In genomic region chr12:49961993-49962764, GRCh38 we compare ENCODE assay signal across 18 cellular contexts. TPM values are rescaled to one million over a fixed set of nuclear protein-coding genes. Genes with fewer than 3 reads are reported as not detected.
DNase-seq lines count a peak whose midpoint lies in the region; ATAC-seq and TF ChIP-seq lines count a peak whose summit lies in the region.
"Had no signal": no experiment of that assay in that cellular context is flagged by ENCODE, and none has a peak within 500 bp of the region (broad histone marks: within the 10 kb centered on the region; RNA-seq: fewer than 3 reads in every experiment).

No MANE protein-coding gene starts in this region.

- no peak for TF ChIP-seq POLR2A in esophagus squamous epithelium (IDR thresholded peaks at IDR 0.05)

- peak overlapping the region; percentile 76 for H3K27ac Mint-ChIP-seq in Calu3 (ENCODE audit: unreplicated experiment)
- H3K27ac Mint-ChIP-seq in osteocyte (ENCODE audit: unreplicated experiment), result peak overlapping the region; percentile 34
- H3K27ac Mint-ChIP-seq: activated CD4-positive, alpha-beta memory T cell treated with anti-CD3 and anti-CD28 coated beads, Interleukin-2, amount 10 ng/mL, durations not matched to agents 7 days and 5 days; activated naive CD8-positive, alpha-beta T cell treated with anti-CD3 and anti-CD28 coated beads for 36 hours had no signal

- intact Hi-C loops in Calu3 (cut with micrococcal nuclease; ENCODE audit: unreplicated experiment) (no loop called here), esophagus squamous epithelium (cut with DNase I) (loop anchor here (10.0 kb wide), 1 partner anchor 97 kb away; no protein-coding TSS in a partner anchor), left colon (cut with DNase I, micrococcal nuclease) (loop anchor here in 1 of 2 donors (10.0 kb wide), 1 partner anchor 93 kb away; the partner anchor contains the start of gene ASIC1), left ventricle myocardium superior (cut with micrococcal nuclease) (no loop called here)

- WGBS in HUES64, result 58% methylated on average over 37 of the region's 37 CpGs
- 44 to 55% methylated on average over 3 to 6 of the region's 37 CpGs for WGBS in esophagus squamous epithelium, 2 donors

- CTCF ChIA-PET in Calu3 (lab: Charles Lee), result interaction anchor here (0.9 to 1.7 kb wide), 7 partner anchors 10 to 119 kb away, joined by 3 to 15 read pairs (median 5); partner anchors contain the start of gene BCDIN3D

- H3K9me3 ChIP-seq in HUES64 (ENCODE audit: insufficient read depth, low read depth, low read length) (no peaks in the 10 kb centered on the region), esophagus squamous epithelium (no peaks in the 10 kb centered on the region)

- H3K27me3 Mint-ChIP-seq in Calu3 (ENCODE audit: unreplicated experiment) (peaks cover 14% of the 10 kb centered on the region), osteocyte (ENCODE audit: unreplicated experiment) (peaks cover 11% of the 10 kb centered on the region)

- no peak for TF ChIP-seq CTCF in Calu3 (IDR thresholded peaks at IDR 0.05; ENCODE audit: unreplicated experiment)
- TF ChIP-seq CTCF in esophagus squamous epithelium (IDR thresholded peaks at IDR 0.05), result no peak
- TF ChIP-seq CTCF in osteocyte (IDR thresholded peaks at IDR 0.05), result no peak

- DNase-seq in Calu3 (peak; percentile 15), esophagus squamous epithelium (lab: John Stamatoyannopoulos, UW) (no peak), osteocyte (ENCODE audit: extremely low spot score, unreplicated experiment) (no peak), left colon (no peak), left ventricle myocardium superior (no peak)
- DNase-seq in activated CD4-positive, CD25-positive, alpha-beta regulatory T cell (lab: John Stamatoyannopoulos, UW), result no peak
- DNase-seq: activated CD4-positive, alpha-beta memory T cell treated with anti-CD3 and anti-CD28 coated beads, Interleukin-2, amount 10 ng/mL, durations not matched to agents 7 days and 5 days; activated naive CD8-positive, alpha-beta T cell treated with anti-CD3 and anti-CD28 coated beads for 36 hours; GDM1; NCI-H524 treated with DMSO at 0.1 percent for 48 hours had no signal

- H3K4me1 ChIP-seq in HUES64 (ENCODE audit: insufficient read depth, low read length), result peaks cover 23% of the 10 kb centered on the region
- peaks cover 21 to 50% (median 30%) of the 10 kb centered on the region in 3 donors for H3K4me1 ChIP-seq in esophagus squamous epithelium

- H3K9me3 Mint-ChIP-seq in Calu3 (ENCODE audit: low read depth, unreplicated experiment) (no peaks in the 10 kb centered on the region), osteocyte (ENCODE audit: unreplicated experiment) (no peaks in the 10 kb centered on the region)
- H3K9me3 Mint-ChIP-seq: activated CD4-positive, alpha-beta memory T cell treated with anti-CD3 and anti-CD28 coated beads, Interleukin-2, amount 10 ng/mL, durations not matched to agents 7 days and 5 days; activated naive CD8-positive, alpha-beta T cell treated with anti-CD3 and anti-CD28 coated beads for 36 hours had no signal

- peaks cover 73% of the 10 kb centered on the region for H3K27me3 ChIP-seq in HUES64 (ENCODE audit: insufficient read depth, low read length)
- peaks cover 0 to 95% (median 5%) of the 10 kb centered on the region in 4 donors for H3K27me3 ChIP-seq in esophagus squamous epithelium

- H3K4me3 ChIP-seq in HUES64 (ENCODE audit: low read length) (peak overlapping the region; percentile 20; the same call in 1 of the 2 replicates), esophagus squamous epithelium (peak overlapping the region in 3 of 4 donors; percentile 33 to 63 (median 46))
- H3K4me3 ChIP-seq: SK-N-MC had no signal

- H3K9ac ChIP-seq in HUES64 (ENCODE audit: low read depth, low read length), result no peak overlapping the region

- no peak overlapping the region for H3K27ac ChIP-seq in HUES64 (ENCODE audit: low read depth, low read length)
- H3K27ac ChIP-seq in esophagus squamous epithelium, result no peak overlapping the region
- H3K27ac ChIP-seq: SK-N-MC had no signal

- H3K36me3 Mint-ChIP-seq in Calu3 (ENCODE audit: insufficient read depth, unreplicated experiment), result peaks cover 28% of the 10 kb centered on the region
- no peaks in the 10 kb centered on the region for H3K36me3 Mint-ChIP-seq in osteocyte (ENCODE audit: unreplicated experiment)
- H3K36me3 Mint-ChIP-seq: activated naive CD8-positive, alpha-beta T cell treated with anti-CD3 and anti-CD28 coated beads for 36 hours had no signal

- H3K4me1 Mint-ChIP-seq in Calu3 (ENCODE audit: low read depth, unreplicated experiment) (peaks cover 46% of the 10 kb centered on the region), osteocyte (ENCODE audit: unreplicated experiment) (peaks cover 32% of the 10 kb centered on the region)

- H3K4me3 Mint-ChIP-seq in Calu3 (ENCODE audit: low read depth, unreplicated experiment), result peak overlapping the region; percentile 68
- H3K4me3 Mint-ChIP-seq in osteocyte (ENCODE audit: unreplicated experiment), result peak overlapping the region; percentile 47
- H3K4me3 Mint-ChIP-seq: activated CD4-positive, alpha-beta memory T cell treated with anti-CD3 and anti-CD28 coated beads, Interleukin-2, amount 10 ng/mL, durations not matched to agents 7 days and 5 days; activated naive CD8-positive, alpha-beta T cell treated with anti-CD3 and anti-CD28 coated beads for 36 hours had no signal

- H3K36me3 ChIP-seq in HUES64 (ENCODE audit: insufficient read depth, low read length) (no peaks in the 10 kb centered on the region), esophagus squamous epithelium (no peaks in the 10 kb centered on the region)

- BruUV-seq in Calu3 (replicated peaks; lab: Mats Ljungman, UMichigan), result TSS peak; percentile 27

- ATAC-seq in left colon (no peak), left ventricle myocardium superior (no peak)

RNA-seq across cellular contexts. Expression of gene AQP5, which starts 0.5 kb away (rescaled TPM):
- total RNA-seq in Calu3 (2022), result 51.9 and 54.2 TPM in 2 replicates
- 1.7 TPM for polyA plus RNA-seq in HUES64 (2013, experiment 1 of 2)
- 1.5 TPM for polyA plus RNA-seq in HUES64 (2013, experiment 2 of 2)
- total RNA-seq in esophagus squamous epithelium, result 10 to 100 TPM in 3 of 4 donors, 1 to 10 TPM in 1; 4.7 to 42.2 (median 18.6) TPM
- total RNA-seq in osteocyte, result 0.24 and 0.46 TPM in 2 replicates
- not detected for total RNA-seq in left colon
- 0.40 TPM for total RNA-seq in left ventricle myocardium superior
- total RNA-seq: activated CD4-positive, alpha-beta memory T cell treated with anti-CD3 and anti-CD28 coated beads, Interleukin-2, amount 10 ng/mL, durations not matched to agents 7 days and 5 days; activated naive CD8-positive, alpha-beta T cell treated with anti-CD3 and anti-CD28 coated beads for 36 hours; mesenteric fat pad; OCI-LY7 had no signal
- polyA plus RNA-seq: keratinocyte had no signal

RNA-seq across cellular contexts. Expression of gene AQP6, which starts 10.6 kb away (rescaled TPM):
- total RNA-seq in Calu3 (2022) (0.86 and 0.94 TPM in 2 replicates), esophagus squamous epithelium (not detected), osteocyte (not detected in 2 replicates), left colon (not detected), left ventricle myocardium superior (not detected)
- polyA plus RNA-seq in HUES64 (2013, experiment 1 of 2), result not detected
- not detected for polyA plus RNA-seq in HUES64 (2013, experiment 2 of 2)
- total RNA-seq: activated CD4-positive, alpha-beta memory T cell treated with anti-CD3 and anti-CD28 coated beads, Interleukin-2, amount 10 ng/mL, durations not matched to agents 7 days and 5 days; activated naive CD8-positive, alpha-beta T cell treated with anti-CD3 and anti-CD28 coated beads for 36 hours; bronchial epithelial cell; dermis microvascular lymphatic vessel endothelial cell; esophagus mucosa; mesenteric fat pad; OCI-LY7 had no signal

RNA-seq across cellular contexts. Expression of gene AQP2, which starts 11.6 kb away (rescaled TPM):
- total RNA-seq in Calu3 (2022) (not detected in 2 replicates), esophagus squamous epithelium (not detected), osteocyte (not detected in 2 replicates), left colon (not detected), left ventricle myocardium superior (not detected)
- not detected for polyA plus RNA-seq in HUES64 (2013, experiment 1 of 2)
- not detected for polyA plus RNA-seq in HUES64 (2013, experiment 2 of 2)
- total RNA-seq: activated CD4-positive, alpha-beta memory T cell treated with anti-CD3 and anti-CD28 coated beads, Interleukin-2, amount 10 ng/mL, durations not matched to agents 7 days and 5 days; activated naive CD8-positive, alpha-beta T cell treated with anti-CD3 and anti-CD28 coated beads for 36 hours; bronchial epithelial cell; dermis microvascular lymphatic vessel endothelial cell; esophagus mucosa; mesenteric fat pad; OCI-LY7 had no signal
- polyA plus RNA-seq: keratinocyte had no signal

RNA-seq across cellular contexts. Expression of gene FAIM2, which starts 58.5 kb away (rescaled TPM):
- total RNA-seq in Calu3 (2022) (not detected in 2 replicates), esophagus squamous epithelium (1 to 10 TPM in 1 of 4 donors, under 1 TPM in 3; 0.13 to 2.9 (median 0.23) TPM), osteocyte (1.4 and 1.5 TPM in 2 replicates), left colon (1 to 10 TPM; 1.2 to 2.3 TPM), left ventricle myocardium superior (8.2 TPM)
- polyA plus RNA-seq in HUES64 (2013, experiment 1 of 2), result 0.50 TPM
- polyA plus RNA-seq in HUES64 (2013, experiment 2 of 2), result 1.3 TPM
- total RNA-seq: dermis microvascular lymphatic vessel endothelial cell had no signal
- polyA plus RNA-seq: keratinocyte had no signal
